In genomic region chr4:170259631-170260153, GRCh38 we compare ENCODE assay signal across 8 cellular contexts.
A peak's percentile ranks its signal among the peaks of the same experiment; 100 is the strongest.
DNase-seq lines count a peak whose midpoint lies in the region; ATAC-seq, FAIRE-seq and TF ChIP-seq lines count a peak whose summit lies in the region.

No MANE protein-coding gene starts in this region.

- H3K9me3 ChIP-seq in SJSA1 (replicated peaks) = no peaks in the 10 kb centered on the region
- no peaks in the 10 kb centered on the region for H3K9me3 ChIP-seq in tibial nerve

- H3K4me3 ChIP-seq in SJSA1 = no peak overlapping the region
- no peak overlapping the region for H3K4me3 ChIP-seq in tibial nerve

- ATAC-seq in HG02852 (IDR thresholded peaks at IDR 0.05; ENCODE audit: unreplicated experiment) = peak; percentile 97

- H3K4me1 ChIP-seq in SJSA1 (replicated peaks) (no peaks in the 10 kb centered on the region), tibial nerve (no peaks in the 10 kb centered on the region)

- H3K27me3 ChIP-seq in SJSA1 (replicated peaks) (no peaks in the 10 kb centered on the region), tibial nerve (no peaks in the 10 kb centered on the region)

- H3K27ac ChIP-seq in C4-2B (peak overlapping the region; percentile 53), SJSA1 (no peak overlapping the region), tibial nerve (no peak overlapping the region)

- 15 to 17% methylated on average over 6 of the region's 6 CpGs for WGBS in tibial nerve, 2 donors

- H3K36me3 ChIP-seq in SJSA1 (no peaks in the 10 kb centered on the region), tibial nerve (no peaks in the 10 kb centered on the region)

- TF ChIP-seq EP300 in tibial nerve (IDR thresholded peaks at IDR 0.05) = no peak

- DNase-seq in GM18507 (ENCODE audit: extremely low spot score, insufficient read length, low read depth) = peak; percentile 30
- peak; percentile 75 for DNase-seq in NCI-H1092 (lab: John Stamatoyannopoulos, UW)
- DNase-seq in SJSA1 (ENCODE audit: low read depth in 1 of 2, low spot score in 2 of 2) = peak; percentile 62 to 74
- DNase-seq in dermis microvascular lymphatic vessel endothelial cell (ENCODE audit: low read depth in 2 of 2) = peak; percentile 40 to 70
- peak; percentile 85 for DNase-seq in medulla oblongata (ENCODE audit: extremely low spot score)
- peak; percentile 18 to 69 for DNase-seq in tibial nerve (ENCODE audit: low spot score in 2 of 2)

- no peak for TF ChIP-seq POLR2A in tibial nerve (IDR thresholded peaks at IDR 0.05)

- FAIRE-seq in GM18507 (lab: Jason Lieb, UNC) = peak; percentile 98

- peak; percentile 91 for TF ChIP-seq CTCF in C4-2B (conservative IDR thresholded peaks at IDR 0.05)
- peak; percentile 32 to 59 (median 55) for TF ChIP-seq CTCF in tibial nerve (IDR thresholded peaks at IDR 0.05)

Comparison
In these comparisons a context has a peak if more than half of its experiments do, and no peak if none do; other contexts are left out.
1. DNase-seq: peak in every context shown above with its lines; median percentile 85 in medulla oblongata; 75 in NCI-H1092; 68 in SJSA1; 55 in dermis microvascular lymphatic vessel endothelial cell; 44 in tibial nerve; 30 in GM18507.